ENCODE assay signal across 12 cellular contexts in the genomic region with DNA sequence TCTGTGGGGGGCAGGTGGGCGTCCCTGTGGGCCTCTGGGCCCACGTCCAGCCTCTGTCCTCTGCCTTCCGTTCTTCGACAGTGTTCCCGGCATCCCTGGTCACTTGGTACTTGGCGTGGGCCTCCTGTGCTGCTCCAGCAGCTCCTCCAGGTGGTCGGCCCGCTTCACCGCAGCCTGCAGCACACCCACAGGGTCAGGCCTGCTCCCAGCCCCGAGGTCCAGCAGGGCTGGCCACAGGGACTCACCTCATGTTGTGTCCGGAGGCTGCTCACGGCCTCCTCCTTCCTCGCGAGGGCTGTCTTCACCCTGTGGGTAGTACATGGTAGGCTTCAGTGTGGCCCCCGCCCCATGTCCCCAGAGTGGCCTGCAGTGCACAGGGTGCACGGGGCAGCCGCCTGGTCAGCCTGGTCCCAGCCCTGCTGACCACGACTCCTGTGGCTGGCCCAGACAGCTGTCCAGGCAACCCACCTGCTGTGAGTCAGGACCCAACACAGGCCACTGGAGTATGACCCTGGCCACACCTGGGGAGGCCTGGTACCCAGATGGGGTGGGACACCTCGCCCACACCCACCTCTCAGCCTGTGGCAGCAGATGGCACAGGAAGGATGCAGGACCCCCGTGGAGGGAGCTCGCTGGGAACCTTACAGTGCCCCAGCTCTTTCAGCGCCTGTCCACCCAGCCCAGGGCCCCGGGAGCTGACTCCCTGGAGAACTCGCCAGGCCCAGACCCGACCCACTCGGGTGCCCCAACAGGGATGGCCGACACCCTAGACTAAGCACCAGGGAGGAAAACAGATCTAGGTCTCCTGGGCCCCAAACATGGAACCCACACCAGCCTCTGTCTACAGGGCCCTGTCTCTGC. TPM values are rescaled to one million over a fixed set of nuclear protein-coding genes. Genes with fewer than 3 reads are reported as not detected.
A peak's percentile ranks its signal among the peaks of the same experiment; 100 is the strongest.
DNase-seq lines count a peak whose midpoint lies in the region; ATAC-seq, FAIRE-seq and TF ChIP-seq lines count a peak whose summit lies in the region.
"Had no signal": no experiment of that assay in that cellular context is flagged by ENCODE, and none has a peak within 500 bp of the region (broad histone marks: within the 10 kb centered on the region; RNA-seq: fewer than 3 reads in every experiment).

No MANE protein-coding gene starts in this region.

- BruUV-seq in PC-3 (replicated peaks; lab: Mats Ljungman, UMichigan), result no TSS peak

- POLR2A ChIA-PET in AG04449 (lab: Yijun Ruan, JAX) (no interaction called here), PC-3 (lab: Charles Lee; ENCODE audit: unreplicated experiment) (no interaction called here)

- CTCF ChIA-PET in AG04449 (lab: Yijun Ruan, JAX), result interaction anchor here (1.0 to 6.6 kb wide), 6 partner anchors 8 to 46 kb away, joined by 3 to 36 read pairs (median 5); no protein-coding TSS in a partner anchor
- CTCF ChIA-PET in PC-3 (lab: Charles Lee), result no interaction called here

- H3K36me3 ChIP-seq in PC-3 (ENCODE audit: low read depth, low read length), result no peaks in the 10 kb centered on the region; the same call in 1 of the 2 replicates

- H3F3A ChIP-seq in PC-3 (ENCODE audit: low read length, unreplicated experiment), result no peaks in the 10 kb centered on the region

- H3K4me1 ChIP-seq in PC-3 (ENCODE audit: insufficient read depth, low read length), result no peaks in the 10 kb centered on the region

- H4K20me1 ChIP-seq in PC-3 (ENCODE audit: low read length), result no peaks in the 10 kb centered on the region

- FAIRE-seq in RCC 7860 (lab: Jason Lieb, UNC), result no peak
- FAIRE-seq: TTC549 had no signal

- H3K9ac ChIP-seq in PC-3 (ENCODE audit: low read length), result no peak overlapping the region

- no peak overlapping the region for H3K27ac ChIP-seq in PC-3 (ENCODE audit: low read length)
- H3K27ac ChIP-seq: upper lobe of left lung had no signal

- H3K27me3 ChIP-seq in PC-3 (ENCODE audit: low read length), result no peaks in the 10 kb centered on the region
- H3K27me3 ChIP-seq: upper lobe of left lung had no signal

- DNase-seq in AG04449 (ENCODE audit: low read depth, low spot score) (no peak), PC-3 (no peak), iPS-NIHi7 (ENCODE audit: extremely low spot score) (peak; percentile 69), RCC 7860 (ENCODE audit: low spot score) (no peak)
- no peak for DNase-seq in activated CD4-positive, alpha-beta T cell treated with anti-CD3 and anti-CD28 coated beads, Interleukin-2, amount 50 U/mL, for 48 hours
- no peak for DNase-seq in activated CD4-positive, alpha-beta T cell treated with anti-CD3 and anti-CD28 coated beads for 1 hour
- DNase-seq: activated effector memory CD4-positive, alpha-beta T cell treated with anti-CD3 and anti-CD28 coated beads, Interleukin-2, amount 50 U/mL, for 16 hours; NCI-H510A; stimulated activated CD4-positive, alpha-beta T cell treated with anti-CD3 and anti-CD28 coated beads, Interleukin-2, amount 100 ng/mL, for 24 hours had no signal

- H2AFZ ChIP-seq in PC-3 (ENCODE audit: low read length), result no peak overlapping the region

- H3K4me3 ChIP-seq in AG04449 (ENCODE audit: low read depth, low read length), result no peak overlapping the region
- no peak overlapping the region for H3K4me3 ChIP-seq in PC-3 (ENCODE audit: low read length)
- H3K4me3 ChIP-seq: upper lobe of left lung had no signal

- H3K9me3 ChIP-seq in PC-3 (ENCODE audit: low read length), result no peaks in the 10 kb centered on the region
- H3K9me3 ChIP-seq: upper lobe of left lung had no signal

- ATAC-seq in PC-3, result peak; percentile 57

- intact Hi-C loops in PC-3 (cut with micrococcal nuclease), result no loop called here

- peak; percentile 6 for TF ChIP-seq CTCF in AG04449 (IDR thresholded peaks at IDR 0.05; ENCODE audit: insufficient read depth, low read length, missing control alignments)
- TF ChIP-seq CTCF in PC-3 (conservative IDR thresholded peaks at IDR 0.05; ENCODE audit: low read depth, low read length), result peak; percentile 34; the same call in 1 of the 2 replicates

- no peaks in the 10 kb centered on the region for H3K79me2 ChIP-seq in PC-3 (ENCODE audit: low read length)

- no peaks in the 10 kb centered on the region for H3K9me2 ChIP-seq in PC-3 (replicated peaks; ENCODE audit: low read length)

- H3K4me2 ChIP-seq in PC-3 (ENCODE audit: low read length), result no peak overlapping the region

RNA-seq across cellular contexts. Expression of a gene that starts 23.9 kb away (rescaled TPM):
- total RNA-seq in PC-3 (2014; rRNA removed), result 1.1 and 1.7 TPM in 2 replicates

RNA-seq across cellular contexts. Expression of a gene that starts 24.6 kb away (rescaled TPM):
- not detected in 2 replicates for total RNA-seq in PC-3 (2014; rRNA removed)
- total RNA-seq: lower leg skin, upper lobe of left lung had no signal

RNA-seq across cellular contexts. Expression of a gene that starts 32.9 kb away (rescaled TPM):
- total RNA-seq in PC-3 (2014; rRNA removed), result 32.1 and 48.0 TPM in 2 replicates

RNA-seq across cellular contexts. Expression of a gene that starts 49.0 kb away (rescaled TPM):
- total RNA-seq in PC-3 (2014; rRNA removed), result 28.8 and 44.1 TPM in 2 replicates

RNA-seq across cellular contexts. Expression of a gene that starts 49.2 kb away (rescaled TPM):
- total RNA-seq in PC-3 (2014; rRNA removed), result 125 and 160 TPM in 2 replicates
